ENCODE assay signal across 20 cellular contexts in genomic region chr9:70217029-70217428, GRCh38. TPM values are rescaled to one million over a fixed set of nuclear protein-coding genes. Genes with fewer than 3 reads are reported as not detected.
DNase-seq lines count a peak whose midpoint lies in the region; TF ChIP-seq lines count a peak whose summit lies in the region.
"Had no signal": no experiment of that assay in that cellular context is flagged by ENCODE, and none has a peak within 500 bp of the region (broad histone marks: within the 10 kb centered on the region; RNA-seq: fewer than 3 reads in every experiment).

No MANE protein-coding gene starts in this region.

- H3K4me3 ChIP-seq in breast epithelium (peak overlapping the region in 2 of 3 donors; percentile 3 to 4), mammary epithelial cell (replicated peaks in 1 of 3; ENCODE audit: insufficient read depth in 1 of 3, low read depth in 2 of 3, low read length in 3 of 3) (no peak overlapping the region), neural progenitor cell (no peak overlapping the region), testis (no peak overlapping the region)
- H3K4me3 ChIP-seq: BLaER1, GM12878, GM23338 had no signal

- no TSS peak for BruUV-seq in mammary epithelial cell (replicated peaks; lab: Mats Ljungman, UMichigan)

- dilution Hi-C loops in mammary epithelial cell (cut with HindIII; ENCODE audit: low sequenced_read_pairs) = no loop called here

- H3F3A ChIP-seq in neural progenitor cell (ENCODE audit: low read depth) = no peaks in the 10 kb centered on the region

- H3K36me3 ChIP-seq in breast epithelium (no peaks in the 10 kb centered on the region), mammary epithelial cell (ENCODE audit: insufficient read depth, low read length) (no peaks in the 10 kb centered on the region), neural progenitor cell (no peaks in the 10 kb centered on the region), testis (ENCODE audit: low read depth, missing control alignments) (no peaks in the 10 kb centered on the region)
- H3K36me3 ChIP-seq: BLaER1 had no signal

- peaks cover 11% of the 10 kb centered on the region for H3K9me3 Mint-ChIP-seq in neural progenitor cell
- H3K9me3 Mint-ChIP-seq in mesothelial cell of epicardium = peaks cover 28% of the 10 kb centered on the region

- WGBS in mammary epithelial cell (ENCODE audit: low coverage, missing lambda C conversion rate) = 44% methylated on average over 16 of the region's 16 CpGs
- WGBS in testis, 2 donors = 46 to 74% methylated on average over 16 of the region's 16 CpGs

- H3K4me2 ChIP-seq in mammary epithelial cell (ENCODE audit: insufficient read depth, low read depth, low read length) = no peak overlapping the region
- no peak overlapping the region for H3K4me2 ChIP-seq in neural progenitor cell
- H3K4me2 ChIP-seq: BLaER1, GM23338 had no signal

- in situ Hi-C loops in mammary epithelial cell (cut with MboI; ENCODE audit: low sequenced_read_pairs in 2 of 2) = no loop called here

- H3K27me3 Mint-ChIP-seq in neural progenitor cell (ENCODE audit: insufficient read depth, low read depth) (no peaks in the 10 kb centered on the region), mesothelial cell of epicardium (ENCODE audit: low read depth) (no peaks in the 10 kb centered on the region)
- H3K27me3 Mint-ChIP-seq: CD4-positive, alpha-beta T cell had no signal

- intact Hi-C loops in breast epithelium (cut with DNase I; ENCODE audit: low total_unique reads) (no loop called here), mammary epithelial cell (cut with micrococcal nuclease) (no loop called here), testis (cut with DNase I; ENCODE audit: low total_unique reads) (no loop called here)

- DNase-seq in breast epithelium (ENCODE audit: low spot score in 2 of 2) (no peak), mammary epithelial cell (no peak), neural progenitor cell (ENCODE audit: low spot score) (no peak), testis (peak; percentile 64), mesothelial cell of epicardium (ENCODE audit: low spot score in 2 of 2, unreplicated experiment in 2 of 2) (no peak), NCI-H510A treated with DMSO at 0.1 percent for 48 hours (lab: John Stamatoyannopoulos, UW) (no peak), NCI-H187 treated with DMSO at 0.1 percent for 48 hours (lab: John Stamatoyannopoulos, UW) (no peak)
- DNase-seq: CD4-positive, alpha-beta T cell; CD8-positive, alpha-beta memory T cell; DMS 273 treated with DMSO at 0.1 percent for 48 hours; DMS79; EL; GDM1; H9 had no signal

- CTCF ChIA-PET in mammary epithelial cell (lab: Charles Lee; ENCODE audit: low non-redundant PET) = no interaction called here

- H3K36me3 Mint-ChIP-seq in neural progenitor cell (peaks cover 10% of the 10 kb centered on the region), mesothelial cell of epicardium (peaks cover 44% of the 10 kb centered on the region)

- H3K4me1 Mint-ChIP-seq in neural progenitor cell = peaks cover 5% of the 10 kb centered on the region
- peaks cover 12% of the 10 kb centered on the region for H3K4me1 Mint-ChIP-seq in mesothelial cell of epicardium
- H3K4me1 Mint-ChIP-seq: B cell; CD14-positive monocyte; CD8-positive, alpha-beta memory T cell; GM23338; H9 had no signal

- H3K79me2 ChIP-seq in mammary epithelial cell (ENCODE audit: insufficient read depth, low read length) (no peaks in the 10 kb centered on the region), neural progenitor cell (ENCODE audit: low read depth) (no peaks in the 10 kb centered on the region)

- no peaks in the 10 kb centered on the region for H4K20me1 ChIP-seq in mammary epithelial cell (ENCODE audit: insufficient read depth, low read length)
- no peaks in the 10 kb centered on the region for H4K20me1 ChIP-seq in neural progenitor cell (ENCODE audit: low read depth)
- H4K20me1 ChIP-seq: BLaER1 had no signal

- TF ChIP-seq POLR2A in breast epithelium (IDR thresholded peaks at IDR 0.05) (no peak), testis (IDR thresholded peaks at IDR 0.05) (no peak)

- peak overlapping the region in 1 of 2 donors; percentile 11 for H3K27ac ChIP-seq in breast epithelium
- no peak overlapping the region for H3K27ac ChIP-seq in mammary epithelial cell (ENCODE audit: insufficient read depth, low read depth, low read length)
- H3K27ac ChIP-seq in neural progenitor cell = no peak overlapping the region
- no peak overlapping the region for H3K27ac ChIP-seq in testis
- H3K27ac ChIP-seq: 22Rv1, BLaER1 had no signal

- no peak overlapping the region for H2AFZ ChIP-seq in mammary epithelial cell (ENCODE audit: low read depth, low read length)
- no peak overlapping the region for H2AFZ ChIP-seq in neural progenitor cell (replicated peaks)
- H2AFZ ChIP-seq: GM23338 had no signal

- no peak overlapping the region for H3K9ac ChIP-seq in mammary epithelial cell (ENCODE audit: insufficient read depth, low read length)
- no peak overlapping the region for H3K9ac ChIP-seq in neural progenitor cell
- H3K9ac ChIP-seq: BLaER1 had no signal

- H3K9me3 ChIP-seq in breast epithelium = peaks cover 5 to 8% of the 10 kb centered on the region in 2 donors
- no peaks in the 10 kb centered on the region for H3K9me3 ChIP-seq in mammary epithelial cell (replicated peaks; ENCODE audit: insufficient read depth, low read length)
- no peaks in the 10 kb centered on the region for H3K9me3 ChIP-seq in neural progenitor cell (ENCODE audit: low read depth)
- no peaks in the 10 kb centered on the region for H3K9me3 ChIP-seq in testis

- peak overlapping the region; percentile 37 for H3K4me3 Mint-ChIP-seq in neural progenitor cell
- H3K4me3 Mint-ChIP-seq in mesothelial cell of epicardium = no peak overlapping the region
- H3K4me3 Mint-ChIP-seq: B cell; CD14-positive monocyte; CD4-positive, alpha-beta T cell; CD8-positive, alpha-beta memory T cell; GM23338; H9 had no signal

- H3K27me3 ChIP-seq in breast epithelium = no peaks in the 10 kb centered on the region
- no peaks in the 10 kb centered on the region for H3K27me3 ChIP-seq in mammary epithelial cell (ENCODE audit: insufficient read depth, low read length)
- H3K27me3 ChIP-seq in neural progenitor cell = no peaks in the 10 kb centered on the region
- H3K27me3 ChIP-seq in testis = no peaks in the 10 kb centered on the region
- H3K27me3 ChIP-seq: BLaER1 had no signal

- TF ChIP-seq CTCF in breast epithelium (IDR thresholded peaks at IDR 0.05) = no peak
- TF ChIP-seq CTCF in mammary epithelial cell (conservative IDR thresholded peaks at IDR 0.05 in 1 of 2, IDR thresholded peaks at IDR 0.05 in 1 of 2; ENCODE audit: extremely low read depth in 1 of 2, insufficient read depth in 1 of 2, low read depth in 1 of 2, low read length in 2 of 2) = no peak
- no peak for TF ChIP-seq CTCF in neural progenitor cell (IDR thresholded peaks at IDR 0.05)
- no peak for TF ChIP-seq CTCF in testis (IDR thresholded peaks at IDR 0.05)
- no peak for TF ChIP-seq CTCF in mesothelial cell of epicardium (IDR thresholded peaks at IDR 0.05; ENCODE audit: unreplicated experiment)

- H3K4me1 ChIP-seq in breast epithelium (no peaks in the 10 kb centered on the region), mammary epithelial cell (ENCODE audit: insufficient read depth, low read length) (no peaks in the 10 kb centered on the region), neural progenitor cell (no peaks in the 10 kb centered on the region), testis (no peaks in the 10 kb centered on the region)
- H3K4me1 ChIP-seq: BLaER1 had no signal

- H3K27ac Mint-ChIP-seq in neural progenitor cell (no peak overlapping the region), mesothelial cell of epicardium (no peak overlapping the region)
- H3K27ac Mint-ChIP-seq: B cell; CD14-positive monocyte; CD4-positive, alpha-beta T cell; CD8-positive, alpha-beta memory T cell; GM23338 had no signal

RNA-seq across cellular contexts. Expression of gene SMC5, which starts 41.7 kb away (rescaled TPM):
- total RNA-seq in breast epithelium (10 to 100 TPM; 23.4 to 62.2 (median 43.9) TPM), mammary epithelial cell (10 to 100 TPM; 24.8 to 28.0 TPM), neural progenitor cell (ENCODE audit: low replicate concordance) (35.2 and 63.1 TPM in 2 replicates), testis (10 to 100 TPM; 39.0 to 42.6 TPM), mesothelial cell of epicardium (48.9 to 56.2 TPM (median 49.3 TPM) in 3 replicates)
- polyA plus RNA-seq in mammary epithelial cell (6.9 TPM), testis (ENCODE audit: insufficient read depth, low read depth, low replicate concordance) (11.9 TPM)
- polyA minus RNA-seq in mammary epithelial cell = 7.0 TPM

Comparison
In these comparisons a context has a peak if more than half of its experiments do, and no peak if none do; other contexts are left out.
1. H3K4me3 ChIP-seq: peak in breast epithelium (2 of 3); none in mammary epithelial cell (0 of 3), neural progenitor cell (single experiment) and testis (0 of 2).